ENCODE assay signal across 8 cellular contexts in genomic region chr16:70331588-70332358, GRCh38. TPM values are rescaled to one million over a fixed set of nuclear protein-coding genes. Genes with fewer than 3 reads are reported as not detected.
DNase-seq lines count a peak whose midpoint lies in the region; ATAC-seq and TF ChIP-seq lines count a peak whose summit lies in the region.

No MANE protein-coding gene starts in this region.

- H3K36me3 ChIP-seq in upper lobe of right lung = peaks cover 85% of the 10 kb centered on the region

- peak; percentile 37 for TF ChIP-seq CTCF in upper lobe of right lung (IDR thresholded peaks at IDR 0.05)

- CTCF ChIA-PET in activated CD4-positive, alpha-beta memory T cell treated with anti-CD3 and anti-CD28 coated beads, Interleukin-2, amount 10 ng/mL, durations not matched to agents 7 days and 5 days (lab: Charles Lee) = interaction anchor here (0.6 to 1.7 kb wide), 5 partner anchors 15 to 321 kb away, joined by 3 to 7 read pairs (median 4); partner anchors contain the start of gene DDX19A

- peaks cover 37% of the 10 kb centered on the region for H3K36me3 Mint-ChIP-seq in activated CD4-positive, alpha-beta memory T cell treated with anti-CD3 and anti-CD28 coated beads, Interleukin-2, amount 10 ng/mL, durations not matched to agents 7 days and 5 days (ENCODE audit: low read depth)
- peaks cover 4 to 33% (median 13%) of the 10 kb centered on the region in 3 donors for H3K36me3 Mint-ChIP-seq in immature natural killer cell

- no peaks in the 10 kb centered on the region for H3K27me3 ChIP-seq in upper lobe of right lung

- no peak overlapping the region for H3K4me3 ChIP-seq in upper lobe of right lung

- no peak overlapping the region for H3K4me3 Mint-ChIP-seq in activated CD4-positive, alpha-beta memory T cell treated with anti-CD3 and anti-CD28 coated beads, Interleukin-2, amount 10 ng/mL, durations not matched to agents 7 days and 5 days
- no peak overlapping the region for H3K4me3 Mint-ChIP-seq in immature natural killer cell

- DNase-seq in Right ventricle myocardium superior (no peak), cardiac septum (ENCODE audit: low spot score) (no peak), hepatic stellate cell (ENCODE audit: low spot score) (peak; percentile 24), upper lobe of right lung (no peak), amniotic stem cell (lab: John Stamatoyannopoulos, UW) (no peak), immature natural killer cell (no peak)
- peak; percentile 20 for DNase-seq in activated CD4-positive, alpha-beta memory T cell treated with anti-CD3 and anti-CD28 coated beads, Interleukin-2, amount 10 ng/mL, durations not matched to agents 7 days and 5 days

- H3K4me1 ChIP-seq in upper lobe of right lung = no peaks in the 10 kb centered on the region

- no peak overlapping the region for H3K27ac Mint-ChIP-seq in activated CD4-positive, alpha-beta memory T cell treated with anti-CD3 and anti-CD28 coated beads, Interleukin-2, amount 10 ng/mL, durations not matched to agents 7 days and 5 days
- peak overlapping the region in 1 of 6 donors; percentile 46 for H3K27ac Mint-ChIP-seq in immature natural killer cell

- no peaks in the 10 kb centered on the region for H3K4me1 Mint-ChIP-seq in activated CD4-positive, alpha-beta memory T cell treated with anti-CD3 and anti-CD28 coated beads, Interleukin-2, amount 10 ng/mL, durations not matched to agents 7 days and 5 days
- H3K4me1 Mint-ChIP-seq in immature natural killer cell = no peaks in the 10 kb centered on the region

- intact Hi-C loops in Right ventricle myocardium superior (cut with DNase I) = no loop called here
- intact Hi-C loops in cardiac septum (cut with DNase I) = loop anchor here (10.0 kb wide), 1 partner anchor 323 kb away; no protein-coding TSS in a partner anchor
- intact Hi-C loops in upper lobe of right lung (cut with DNase I) = no loop called here

- H3K9me3 Mint-ChIP-seq in activated CD4-positive, alpha-beta memory T cell treated with anti-CD3 and anti-CD28 coated beads, Interleukin-2, amount 10 ng/mL, durations not matched to agents 7 days and 5 days = no peaks in the 10 kb centered on the region
- no peaks in the 10 kb centered on the region for H3K9me3 Mint-ChIP-seq in immature natural killer cell

- no peaks in the 10 kb centered on the region for H3K27me3 Mint-ChIP-seq in activated CD4-positive, alpha-beta memory T cell treated with anti-CD3 and anti-CD28 coated beads, Interleukin-2, amount 10 ng/mL, durations not matched to agents 7 days and 5 days
- peaks cover 0 to 1% (median 0%) of the 10 kb centered on the region in 3 donors for H3K27me3 Mint-ChIP-seq in immature natural killer cell (ENCODE audit: low read depth in 3 of 3)

- H3K27ac ChIP-seq in upper lobe of right lung = no peak overlapping the region

- POLR2A ChIA-PET in activated CD4-positive, alpha-beta memory T cell treated with anti-CD3 and anti-CD28 coated beads, Interleukin-2, amount 10 ng/mL, durations not matched to agents 7 days and 5 days (lab: Charles Lee) = interaction anchor here (1.5 kb wide), 1 partner anchor 15 kb away, joined by 5 read pairs; the partner anchor contains the start of gene DDX19A

- ATAC-seq in Right ventricle myocardium superior (ENCODE audit: poor library complexity) = peak; percentile 77
- ATAC-seq in upper lobe of right lung = peak; percentile 49
- no peak for ATAC-seq in GM19023 (IDR thresholded peaks at IDR 0.05; ENCODE audit: unreplicated experiment)

- H3K9me3 ChIP-seq in upper lobe of right lung = no peaks in the 10 kb centered on the region

RNA-seq across cellular contexts. Expression of gene DDX19A, which starts 14.9 kb away (rescaled TPM):
- 25.0 TPM for total RNA-seq in Right ventricle myocardium superior
- 22.2 TPM for total RNA-seq in cardiac septum
- total RNA-seq in activated CD4-positive, alpha-beta memory T cell treated with anti-CD3 and anti-CD28 coated beads, Interleukin-2, amount 10 ng/mL, durations not matched to agents 7 days and 5 days = 10 to 100 TPM; 27.3 to 27.5 TPM
- total RNA-seq in upper lobe of right lung = 33.0 TPM
- polyA plus RNA-seq in immature natural killer cell = 10 to 100 TPM; 25.3 to 47.1 (median 27.4) TPM

RNA-seq across cellular contexts. Expression of gene DDX19B, which starts 32.8 kb away (rescaled TPM):
- total RNA-seq in Right ventricle myocardium superior (13.9 TPM), cardiac septum (13.7 TPM), upper lobe of right lung (27.6 TPM)
- total RNA-seq in activated CD4-positive, alpha-beta memory T cell treated with anti-CD3 and anti-CD28 coated beads, Interleukin-2, amount 10 ng/mL, durations not matched to agents 7 days and 5 days = 10 to 100 TPM; 33.2 to 35.8 TPM
- 10 to 100 TPM; 53.1 to 85.3 (median 68.7) TPM for polyA plus RNA-seq in immature natural killer cell

RNA-seq across cellular contexts. Expression of gene AARS1, which starts 42.5 kb away (rescaled TPM):
- total RNA-seq in Right ventricle myocardium superior (59.7 TPM), cardiac septum (57.2 TPM), upper lobe of right lung (113 TPM)
- total RNA-seq in activated CD4-positive, alpha-beta memory T cell treated with anti-CD3 and anti-CD28 coated beads, Interleukin-2, amount 10 ng/mL, durations not matched to agents 7 days and 5 days = 100 to 1,000 TPM; 128 to 129 TPM
- 10 to 100 TPM; 25.4 to 47.1 (median 38.6) TPM for polyA plus RNA-seq in immature natural killer cell

Comparison
In these comparisons a context has a peak if more than half of its experiments do, and no peak if none do; other contexts are left out.
1. DNase-seq: peak in activated CD4-positive, alpha-beta memory T cell treated with anti-CD3 and anti-CD28 coated beads, Interleukin-2, amount 10 ng/mL, durations not matched to agents 7 days and 5 days (single experiment) and hepatic stellate cell (single experiment); none in Right ventricle myocardium superior (single experiment), cardiac septum (single experiment), upper lobe of right lung (single experiment), amniotic stem cell (single experiment) and immature natural killer cell (0 of 3).